ENCODE assay signal across 17 cellular contexts in genomic region chr15:72169236-72169920, GRCh38. TPM values are rescaled to one million over a fixed set of nuclear protein-coding genes. Genes with fewer than 3 reads are reported as not detected.
DNase-seq lines count a peak whose midpoint lies in the region; ATAC-seq, FAIRE-seq and TF ChIP-seq lines count a peak whose summit lies in the region.
"Had no signal": no experiment of that assay in that cellular context is flagged by ENCODE, and none has a peak within 500 bp of the region (broad histone marks: within the 10 kb centered on the region; RNA-seq: fewer than 3 reads in every experiment).

No MANE protein-coding gene starts in this region.

- H3K27ac ChIP-seq in HepG2 (ENCODE audit: extremely low read length, insufficient read depth, low read length), result no peak overlapping the region
- no peak overlapping the region for H3K27ac ChIP-seq in right lobe of liver
- peak overlapping the region; percentile 64 for H3K27ac ChIP-seq in mammary epithelial cell (ENCODE audit: insufficient read depth, low read depth, low read length)
- H3K27ac ChIP-seq in mucosa of rectum (ENCODE audit: low read depth in 2 of 2, low read length in 2 of 2), result peak overlapping the region; percentile 60 to 87
- H3K27ac ChIP-seq in aorta (ENCODE audit: low read depth in 1 of 2, low read length in 2 of 2), result no peak overlapping the region
- H3K27ac ChIP-seq: left ventricle myocardium inferior, ovary had no signal

- H3K79me2 ChIP-seq in HepG2 (ENCODE audit: insufficient read depth, low read length) (no peaks in the 10 kb centered on the region), mammary epithelial cell (ENCODE audit: insufficient read depth, low read length) (no peaks in the 10 kb centered on the region)

- TF ChIP-seq EP300 in HepG2 (IDR thresholded peaks at IDR 0.05; ENCODE audit: low read depth in 2 of 2, low read length in 2 of 2) (no peak), HepG2 (CRISPR knock-in tag; IDR thresholded peaks at IDR 0.05; ENCODE audit: borderline replicate concordance) (no peak)

- dilution Hi-C loops in mammary epithelial cell (cut with HindIII; ENCODE audit: low sequenced_read_pairs), result no loop called here

- H3K9ac ChIP-seq in HepG2 (ENCODE audit: insufficient read depth, low read depth, low read length), result no peak overlapping the region
- peak overlapping the region; percentile 6 for H3K9ac ChIP-seq in mammary epithelial cell (ENCODE audit: insufficient read depth, low read length)
- peak overlapping the region in 1 of 2 donors; percentile 73 for H3K9ac ChIP-seq in mucosa of rectum (ENCODE audit: low read depth in 1 of 2, low read length in 2 of 2)

- no peaks in the 10 kb centered on the region for H3K36me3 ChIP-seq in HepG2 (replicated peaks in 1 of 2; ENCODE audit: control insufficient read depth in 1 of 2, insufficient read depth in 2 of 2, low read length in 2 of 2)
- H3K36me3 ChIP-seq in right lobe of liver, result no peaks in the 10 kb centered on the region
- H3K36me3 ChIP-seq in mammary epithelial cell (ENCODE audit: insufficient read depth, low read length), result no peaks in the 10 kb centered on the region
- no peaks in the 10 kb centered on the region for H3K36me3 ChIP-seq in mucosa of rectum (ENCODE audit: control insufficient read depth in 2 of 2, insufficient read depth in 2 of 2, low read length in 2 of 2)
- no peaks in the 10 kb centered on the region for H3K36me3 ChIP-seq in aorta (ENCODE audit: control insufficient read depth in 1 of 2, insufficient read depth in 2 of 2, low read length in 1 of 2)
- H3K36me3 ChIP-seq: left ventricle myocardium inferior, MG63, ovary had no signal

- H3K27me3 ChIP-seq in HepG2 (ENCODE audit: control insufficient read depth in 1 of 2, insufficient read depth in 2 of 2, low read length in 2 of 2), result peaks cover 6 to 37% of the 10 kb centered on the region in 2 experiments; a peak in 3 of 5 replicates
- no peaks in the 10 kb centered on the region for H3K27me3 ChIP-seq in right lobe of liver
- no peaks in the 10 kb centered on the region for H3K27me3 ChIP-seq in mammary epithelial cell (ENCODE audit: insufficient read depth, low read length)
- no peaks in the 10 kb centered on the region for H3K27me3 ChIP-seq in mucosa of rectum (ENCODE audit: control insufficient read depth in 2 of 2, insufficient read depth in 2 of 2, low read length in 2 of 2)
- no peaks in the 10 kb centered on the region for H3K27me3 ChIP-seq in aorta (ENCODE audit: control insufficient read depth in 1 of 2, insufficient read depth in 2 of 2, low read length in 1 of 2)
- H3K27me3 ChIP-seq: MG63, ovary had no signal

- POLR2A ChIA-PET in HepG2 (lab: Yijun Ruan, JAX), result no interaction called here

- in situ Hi-C loops in HepG2 (cut with HindIII; ENCODE audit: extremely low pct_ligation_motif_present, low pct_unique_long_range_greater_than_20kb) (no loop called here), mammary epithelial cell (cut with MboI; ENCODE audit: low sequenced_read_pairs in 2 of 2) (loop anchor here in 1 of 2 donors (25.0 kb wide), 2 partner anchors 357 to 707 kb away; partner anchors contain the start of gene NR2E3)

- intact Hi-C loops in HepG2 (cut with micrococcal nuclease; ENCODE audit: unreplicated experiment) (no loop called here), right lobe of liver (cut with DNase I) (no loop called here), mammary epithelial cell (cut with micrococcal nuclease) (loop anchor here (2.0 kb wide), 1 partner anchor 15 kb away; no protein-coding TSS in a partner anchor), aorta (cut with DNase I) (no loop called here)

- H3K4me2 ChIP-seq in HepG2 (ENCODE audit: low read depth, low read length), result peak overlapping the region; percentile 21; the same call in 1 of the 2 replicates
- peak overlapping the region; percentile 74 for H3K4me2 ChIP-seq in mammary epithelial cell (ENCODE audit: insufficient read depth, low read depth, low read length)

- ATAC-seq in HepG2, result peak; percentile 14; the same call in 2 of the 3 replicates
- ATAC-seq in right lobe of liver, result no peak
- no peak for ATAC-seq in aorta (ENCODE audit: low FRiP score)

- H4K20me1 ChIP-seq in HepG2 (ENCODE audit: insufficient read depth, low read length), result no peaks in the 10 kb centered on the region
- H4K20me1 ChIP-seq in mammary epithelial cell (ENCODE audit: insufficient read depth, low read length), result no peaks in the 10 kb centered on the region

- TF ChIP-seq CTCF in HepG2 (CRISPR knock-in tag; IDR thresholded peaks at IDR 0.05) (no peak), right lobe of liver (IDR thresholded peaks at IDR 0.05) (no peak), mammary epithelial cell (conservative IDR thresholded peaks at IDR 0.05 in 1 of 2, IDR thresholded peaks at IDR 0.05 in 1 of 2; ENCODE audit: extremely low read depth in 1 of 2, insufficient read depth in 1 of 2, low read depth in 1 of 2, low read length in 2 of 2) (no peak)

- no peak for TF ChIP-seq RAD21 in HepG2 (CRISPR knock-in tag; IDR thresholded peaks at IDR 0.05)

- no peak overlapping the region for H3K4me3 ChIP-seq in HepG2 (replicated peaks in 1 of 3; ENCODE audit: insufficient read depth in 1 of 3, low read depth in 2 of 3, low read length in 3 of 3)
- H3K4me3 ChIP-seq in right lobe of liver, result no peak overlapping the region
- H3K4me3 ChIP-seq in mammary epithelial cell (replicated peaks in 1 of 3; ENCODE audit: insufficient read depth in 1 of 3, low read depth in 2 of 3, low read length in 3 of 3), result peak overlapping the region in 1 of 3 experiments; percentile 11
- peak overlapping the region in 1 of 2 donors; percentile 17 for H3K4me3 ChIP-seq in mucosa of rectum (ENCODE audit: low read length in 2 of 2)
- H3K4me3 ChIP-seq in aorta (ENCODE audit: low read length in 2 of 2), result no peak overlapping the region
- H3K4me3 ChIP-seq: left ventricle myocardium inferior, MG63, ovary had no signal

- TF ChIP-seq POLR2A in HepG2 (IDR thresholded peaks at IDR 0.05; ENCODE audit: insufficient read depth in 1 of 2, low read depth in 2 of 2, low read length in 2 of 2), result no peak
- TF ChIP-seq POLR2A in right lobe of liver (IDR thresholded peaks at IDR 0.05), result no peak

- DNase-seq in HepG2 (ENCODE audit: low spot score), result no peak
- DNase-seq in right lobe of liver, result no peak
- DNase-seq in mammary epithelial cell, result no peak
- DNase-seq in aorta, result peak; percentile 29 to 62
- DNase-seq in stimulated activated CD4-positive, alpha-beta T cell treated with anti-CD3 and anti-CD28 coated beads, Interleukin-4, amount 100 ng/mL, for 1 hour, result no peak
- DNase-seq in NCI-H510A treated with DMSO at 0.1 percent for 48 hours (lab: John Stamatoyannopoulos, UW), result no peak
- DNase-seq in iPS-NIHi7 (ENCODE audit: extremely low spot score), result no peak
- DNase-seq: left ventricle myocardium inferior; NCI-H226; NK-92 treated with Interleukin-12 subunit alpha and Interleukin-12 subunit beta, amount 100 ng/mL, for 24 hours; RPMI8226; stimulated activated naive CD4-positive, alpha-beta T cell; T-helper 9 cell had no signal

- CTCF ChIA-PET in HepG2 (lab: Yijun Ruan, JAX; ENCODE audit: low intra/inter-chr PET ratio, low total read pairs) (no interaction called here), mammary epithelial cell (lab: Charles Lee; ENCODE audit: low non-redundant PET) (no interaction called here)

- H3K4me1 ChIP-seq in HepG2 (ENCODE audit: insufficient read depth, low read length), result peaks cover 26% of the 10 kb centered on the region
- H3K4me1 ChIP-seq in right lobe of liver, result no peaks in the 10 kb centered on the region
- peaks cover 47% of the 10 kb centered on the region for H3K4me1 ChIP-seq in mammary epithelial cell (ENCODE audit: insufficient read depth, low read length)
- peaks cover 4 to 14% of the 10 kb centered on the region in 2 donors for H3K4me1 ChIP-seq in mucosa of rectum (ENCODE audit: control insufficient read depth in 2 of 2, insufficient read depth in 2 of 2, low read length in 2 of 2)
- no peaks in the 10 kb centered on the region for H3K4me1 ChIP-seq in aorta (ENCODE audit: control insufficient read depth in 1 of 2, insufficient read depth in 2 of 2, low read length in 2 of 2)

- H2AFZ ChIP-seq in HepG2 (ENCODE audit: low read length) (no peak overlapping the region), mammary epithelial cell (ENCODE audit: low read depth, low read length) (peak overlapping the region; percentile 85)

- 74% methylated on average over 4 of the region's 10 CpGs for WGBS in HepG2 (ENCODE audit: low lambda C conversion rate)
- 80% methylated on average over 1 of the region's 10 CpGs for WGBS in right lobe of liver (ENCODE audit: insufficient coverage, low coverage, low lambda C conversion rate, missing lambda C conversion rate)
- 29% methylated on average over 7 of the region's 10 CpGs for WGBS in mammary epithelial cell (ENCODE audit: low coverage, missing lambda C conversion rate)
- WGBS in aorta, 2 donors, result 82 to 90% methylated on average over 10 of the region's 10 CpGs

- no peak for FAIRE-seq in HepG2 (lab: Jason Lieb, UNC)

- BruUV-seq in HepG2 (replicated peaks; lab: Mats Ljungman, UMichigan) (no TSS peak), mammary epithelial cell (replicated peaks; lab: Mats Ljungman, UMichigan) (TSS peak; percentile 24)

- no peaks in the 10 kb centered on the region for H3K9me3 ChIP-seq in HepG2 (ENCODE audit: low read length)
- H3K9me3 ChIP-seq in right lobe of liver, result no peaks in the 10 kb centered on the region
- H3K9me3 ChIP-seq in mammary epithelial cell (replicated peaks; ENCODE audit: insufficient read depth, low read length), result no peaks in the 10 kb centered on the region
- no peaks in the 10 kb centered on the region for H3K9me3 ChIP-seq in mucosa of rectum (ENCODE audit: control insufficient read depth in 2 of 2, low read length in 2 of 2)
- H3K9me3 ChIP-seq in aorta (ENCODE audit: control insufficient read depth, low read length), result no peaks in the 10 kb centered on the region
- H3K9me3 ChIP-seq: left ventricle myocardium inferior, MG63, ovary had no signal

RNA-seq across cellular contexts. Expression of gene GRAMD2A, which starts 28.2 kb away (rescaled TPM):
- total RNA-seq in HepG2 (2016; rRNA removed; fragmentation: Illumina TruSeq; extraction: Trizol) (0.32 TPM in 1 of 2 replicates, not detected in the other), right lobe of liver (not detected), mammary epithelial cell (10 to 100 TPM; 16.0 to 45.0 TPM), aorta (1 to 10 TPM in 1 of 2 donors, under 1 TPM in 1; 0.91 to 1.5 TPM)
- not detected in 2 replicates for total RNA-seq in HepG2 (2016; cell fraction: cytosol; rRNA removed; fragmentation: Illumina TruSeq; extraction: Trizol; ENCODE audit: low read depth)
- 0.07 and 0.17 TPM in 2 replicates for total RNA-seq in HepG2 (2016; cell fraction: insoluble cytoplasmic fraction; rRNA removed; fragmentation: Illumina TruSeq; extraction: Trizol)
- total RNA-seq in HepG2 (2016; cell fraction: membrane; rRNA removed; fragmentation: Illumina TruSeq; extraction: Trizol), result not detected in 2 replicates
- not detected in 2 replicates for total RNA-seq in HepG2 (2016; cell fraction: nucleus; rRNA removed; fragmentation: Illumina TruSeq; extraction: Trizol)
- polyA plus RNA-seq in HepG2 (2011; rRNA removed) (0.04 and 0.13 TPM in 2 replicates), mammary epithelial cell (13.0 TPM), aorta (under 1 TPM; 0.13 to 0.20 TPM)
- 0.05 TPM in 2 replicates for polyA plus RNA-seq in HepG2 (2011; cell fraction: cytosol; rRNA removed)
- 0.16 TPM in 1 of 2 replicates, not detected in the other for polyA plus RNA-seq in HepG2 (2011; cell fraction: nucleus; rRNA removed)
- 0.09 and 0.36 TPM in 2 replicates for polyA plus RNA-seq in HepG2 (2012)
- not detected in 2 replicates for polyA plus RNA-seq in HepG2 (2016; cell fraction: cytosol; fragmentation: Illumina TruSeq; extraction: Trizol; ENCODE audit: low read depth)
- not detected in 2 replicates for polyA plus RNA-seq in HepG2 (2016; cell fraction: insoluble cytoplasmic fraction; fragmentation: Illumina TruSeq; extraction: Trizol; ENCODE audit: low read depth)
- not detected in 2 replicates for polyA plus RNA-seq in HepG2 (2016; cell fraction: membrane; fragmentation: Illumina TruSeq; extraction: Trizol; ENCODE audit: low read depth)
- polyA plus RNA-seq in HepG2 (2016; cell fraction: nucleus; fragmentation: Illumina TruSeq; extraction: Trizol; ENCODE audit: insufficient read depth, low read depth), result not detected in 2 replicates
- 0.86 and 2.8 TPM in 2 replicates for polyA minus RNA-seq in HepG2 (2011; rRNA and poly(A)+ RNA removed; ENCODE audit: low replicate concordance)
- polyA minus RNA-seq in HepG2 (2011; cell fraction: cytosol; rRNA and poly(A)+ RNA removed), result not detected in 2 replicates
- not detected in 2 replicates for polyA minus RNA-seq in HepG2 (2011; cell fraction: nucleus; rRNA and poly(A)+ RNA removed)
- polyA minus RNA-seq in mammary epithelial cell, result 14.2 TPM
- total RNA-seq: activated naive CD4-positive, alpha-beta T cell treated with anti-CD3 and anti-CD28 coated beads, Interleukin-2, amount 50 U/mL, for 72 hours; left ventricle myocardium inferior had no signal

RNA-seq across cellular contexts. Expression of gene SENP8, which starts 51.2 kb away (rescaled TPM):
- 2.7 and 4.2 TPM in 2 replicates for total RNA-seq in HepG2 (2016; rRNA removed; fragmentation: Illumina TruSeq; extraction: Trizol)
- 1.7 and 2.0 TPM in 2 replicates for total RNA-seq in HepG2 (2016; cell fraction: cytosol; rRNA removed; fragmentation: Illumina TruSeq; extraction: Trizol; ENCODE audit: low read depth)
- total RNA-seq in HepG2 (2016; cell fraction: insoluble cytoplasmic fraction; rRNA removed; fragmentation: Illumina TruSeq; extraction: Trizol), result 2.9 and 3.6 TPM in 2 replicates
- 3.1 and 4.7 TPM in 2 replicates for total RNA-seq in HepG2 (2016; cell fraction: membrane; rRNA removed; fragmentation: Illumina TruSeq; extraction: Trizol)
- total RNA-seq in HepG2 (2016; cell fraction: nucleus; rRNA removed; fragmentation: Illumina TruSeq; extraction: Trizol), result 1.5 and 1.9 TPM in 2 replicates
- 2.8 and 3.0 TPM in 2 replicates for polyA plus RNA-seq in HepG2 (2011; rRNA removed)
- polyA plus RNA-seq in HepG2 (2011; cell fraction: cytosol; rRNA removed), result 0.67 and 1.2 TPM in 2 replicates
- polyA plus RNA-seq in HepG2 (2011; cell fraction: nucleus; rRNA removed), result 0.55 and 0.76 TPM in 2 replicates
- polyA plus RNA-seq in HepG2 (2012), result 1.3 and 1.6 TPM in 2 replicates
- 0.55 and 0.58 TPM in 2 replicates for polyA plus RNA-seq in HepG2 (2016; cell fraction: cytosol; fragmentation: Illumina TruSeq; extraction: Trizol; ENCODE audit: low read depth)
- 3.7 and 4.8 TPM in 2 replicates for polyA plus RNA-seq in HepG2 (2016; cell fraction: insoluble cytoplasmic fraction; fragmentation: Illumina TruSeq; extraction: Trizol; ENCODE audit: low read depth)
- polyA plus RNA-seq in HepG2 (2016; cell fraction: membrane; fragmentation: Illumina TruSeq; extraction: Trizol; ENCODE audit: low read depth), result 0.64 and 1.0 TPM in 2 replicates
- 1.7 and 2.0 TPM in 2 replicates for polyA plus RNA-seq in HepG2 (2016; cell fraction: nucleus; fragmentation: Illumina TruSeq; extraction: Trizol; ENCODE audit: insufficient read depth, low read depth)
- polyA minus RNA-seq in HepG2 (2011; rRNA and poly(A)+ RNA removed; ENCODE audit: low replicate concordance), result 8.9 and 17.1 TPM in 2 replicates
- 2.3 and 2.9 TPM in 2 replicates for polyA minus RNA-seq in HepG2 (2011; cell fraction: cytosol; rRNA and poly(A)+ RNA removed)
- polyA minus RNA-seq in HepG2 (2011; cell fraction: nucleus; rRNA and poly(A)+ RNA removed), result 0.90 and 1.7 TPM in 2 replicates
- total RNA-seq in right lobe of liver, result 1 to 10 TPM in 3 of 6 experiments, under 1 TPM in 3; 0.61 to 2.6 (median 1.0) TPM
- total RNA-seq in mammary epithelial cell, result 1 to 10 TPM; 2.7 to 4.0 TPM
- 2.0 TPM for polyA plus RNA-seq in mammary epithelial cell
- polyA minus RNA-seq in mammary epithelial cell, result not detected
- total RNA-seq in aorta, result 1 to 10 TPM; 1.5 to 1.8 TPM
- 1 to 10 TPM in 1 of 2 donors, under 1 TPM in 1; 0.46 to 1.3 TPM for polyA plus RNA-seq in aorta

RNA-seq across cellular contexts. Expression of gene MYO9A, which starts 51.4 kb away (rescaled TPM):
- 12.9 and 15.3 TPM in 2 replicates for total RNA-seq in HepG2 (2016; rRNA removed; fragmentation: Illumina TruSeq; extraction: Trizol)
- total RNA-seq in HepG2 (2016; cell fraction: cytosol; rRNA removed; fragmentation: Illumina TruSeq; extraction: Trizol; ENCODE audit: low read depth), result 23.4 and 25.1 TPM in 2 replicates
- 12.3 and 13.5 TPM in 2 replicates for total RNA-seq in HepG2 (2016; cell fraction: insoluble cytoplasmic fraction; rRNA removed; fragmentation: Illumina TruSeq; extraction: Trizol)
- total RNA-seq in HepG2 (2016; cell fraction: membrane; rRNA removed; fragmentation: Illumina TruSeq; extraction: Trizol), result 13.0 and 19.2 TPM in 2 replicates
- 22.0 and 25.2 TPM in 2 replicates for total RNA-seq in HepG2 (2016; cell fraction: nucleus; rRNA removed; fragmentation: Illumina TruSeq; extraction: Trizol)
- polyA plus RNA-seq in HepG2 (2011; rRNA removed), result 4.8 and 5.8 TPM in 2 replicates
- polyA plus RNA-seq in HepG2 (2011; cell fraction: cytosol; rRNA removed), result 2.2 and 3.1 TPM in 2 replicates
- 9.4 and 11.5 TPM in 2 replicates for polyA plus RNA-seq in HepG2 (2011; cell fraction: nucleus; rRNA removed)
- 4.1 and 4.7 TPM in 2 replicates for polyA plus RNA-seq in HepG2 (2012)
- polyA plus RNA-seq in HepG2 (2016; cell fraction: cytosol; fragmentation: Illumina TruSeq; extraction: Trizol; ENCODE audit: low read depth), result 0.09 and 0.14 TPM in 2 replicates
- 3.3 and 4.5 TPM in 2 replicates for polyA plus RNA-seq in HepG2 (2016; cell fraction: insoluble cytoplasmic fraction; fragmentation: Illumina TruSeq; extraction: Trizol; ENCODE audit: low read depth)
- 0.35 and 0.40 TPM in 2 replicates for polyA plus RNA-seq in HepG2 (2016; cell fraction: membrane; fragmentation: Illumina TruSeq; extraction: Trizol; ENCODE audit: low read depth)
- 7.8 and 8.8 TPM in 2 replicates for polyA plus RNA-seq in HepG2 (2016; cell fraction: nucleus; fragmentation: Illumina TruSeq; extraction: Trizol; ENCODE audit: insufficient read depth, low read depth)
- polyA minus RNA-seq in HepG2 (2011; rRNA and poly(A)+ RNA removed; ENCODE audit: low replicate concordance), result 31.5 and 58.0 TPM in 2 replicates
- 14.8 TPM in 2 replicates for polyA minus RNA-seq in HepG2 (2011; cell fraction: cytosol; rRNA and poly(A)+ RNA removed)
- 75.4 and 78.3 TPM in 2 replicates for polyA minus RNA-seq in HepG2 (2011; cell fraction: nucleus; rRNA and poly(A)+ RNA removed)
- total RNA-seq in right lobe of liver, result 10 to 100 TPM in 2 of 6 experiments, 1 to 10 TPM in 4; 5.6 to 10.4 (median 8.5) TPM
- 10 to 100 TPM; 43.2 to 55.2 TPM for total RNA-seq in mammary epithelial cell
- 8.7 TPM for polyA plus RNA-seq in mammary epithelial cell
- 187 TPM for polyA minus RNA-seq in mammary epithelial cell
- total RNA-seq in aorta, result 10 to 100 TPM; 79.3 to 93.7 TPM
- 1 to 10 TPM; 4.9 to 9.0 TPM for polyA plus RNA-seq in aorta

Comparison
In these comparisons a context has a peak if more than half of its experiments do, and no peak if none do; other contexts are left out.
1. DNase-seq: peak in aorta (2 of 2); none in HepG2 (single experiment), right lobe of liver (0 of 3), mammary epithelial cell (single experiment), stimulated activated CD4-positive, alpha-beta T cell treated with anti-CD3 and anti-CD28 coated beads, Interleukin-4, amount 100 ng/mL, for 1 hour (single experiment), NCI-H510A treated with DMSO at 0.1 percent for 48 hours (single experiment) and iPS-NIHi7 (single experiment).
2. H3K27ac ChIP-seq: peak in mammary epithelial cell (single experiment) and mucosa of rectum (2 of 2); none in HepG2 (single experiment), right lobe of liver (0 of 3) and aorta (0 of 2).
3. RNA of gene GRAMD2A, which starts 28.2 kb away (total RNA-seq): 16.0 to 45.0 TPM in mammary epithelial cell; 0.91 to 1.5 TPM in aorta, 0.07 to 0.32 TPM in HepG2 and not detected in right lobe of liver; every median in the first group is over 4 times any median in the second.